22 cellular contexts compared by ENCODE assay signal in genomic region chr2:170218931-170219330, GRCh38. TPM values are rescaled to one million over a fixed set of nuclear protein-coding genes. Genes with fewer than 3 reads are reported as not detected.
"Had no signal": no experiment of that assay in that cellular context is flagged by ENCODE, and none has a peak within 500 bp of the region (broad histone marks: within the 10 kb centered on the region; RNA-seq: fewer than 3 reads in every experiment).

No MANE protein-coding gene starts in this region.

- H3K36me3 ChIP-seq: breast epithelium, gastroesophageal sphincter, heart right ventricle, right lobe of liver, tibial nerve, WERI-Rb-1 had no signal

- ATAC-seq: activated T-helper 17 cell treated with anti-CD3 and anti-CD28 coated beads, Interleukin-2, amount 50 U/mL, for 72 hours; effector memory CD8-positive, alpha-beta T cell; gastroesophageal sphincter; heart right ventricle; left colon; right lobe of liver had no signal

- H3K4me1 ChIP-seq: breast epithelium, right lobe of liver had no signal

- DNase-seq: activated CD4-positive, alpha-beta T cell treated with anti-CD3 and anti-CD28 coated beads, Interleukin-2, amount 50 U/mL, for 48 hours; activated naive CD4-positive, alpha-beta T cell treated with Interleukin-2 at 50 U/mL for 16 hours; aorta; effector memory CD8-positive, alpha-beta T cell; heart right ventricle; left colon; midbrain; right lobe of liver; stimulated activated CD4-positive, alpha-beta T cell treated with anti-CD3 and anti-CD28 coated beads, Interleukin-4, amount 100 ng/mL, for 4 hours; stimulated activated CD8-positive, alpha-beta memory T cell treated with anti-CD3 and anti-CD28 coated beads, Interleukin-4, amount 100 ng/mL, for 48 hours; stimulated activated naive CD4-positive, alpha-beta T cell treated with Interleukin-2 at 50 U/mL for 16 hours; substantia nigra; WERI-Rb-1 had no signal

- H3K4me3 ChIP-seq: breast epithelium, gastroesophageal sphincter, heart right ventricle, lung, right lobe of liver, smooth muscle cell, tibial nerve had no signal

- H3K27ac Mint-ChIP-seq: activated T-helper 17 cell treated with anti-CD3 and anti-CD28 coated beads, Interleukin-2, amount 50 U/mL, for 72 hours; effector memory CD8-positive, alpha-beta T cell had no signal

- H3K9me3 Mint-ChIP-seq: activated T-helper 17 cell treated with anti-CD3 and anti-CD28 coated beads, Interleukin-2, amount 50 U/mL, for 72 hours; effector memory CD8-positive, alpha-beta T cell had no signal

- H3K9me3 ChIP-seq: breast epithelium, gastroesophageal sphincter, heart right ventricle, right lobe of liver, tibial nerve had no signal

- H3K4me3 Mint-ChIP-seq: activated T-helper 17 cell treated with anti-CD3 and anti-CD28 coated beads, Interleukin-2, amount 50 U/mL, for 72 hours; effector memory CD8-positive, alpha-beta T cell had no signal

- H3K27ac ChIP-seq: breast epithelium, gastroesophageal sphincter, heart right ventricle, right lobe of liver, tibial nerve, WERI-Rb-1 had no signal

- H3K27me3 ChIP-seq: breast epithelium, gastroesophageal sphincter, heart right ventricle, right lobe of liver, tibial nerve had no signal

RNA-seq across cellular contexts. Expression of gene MYO3B, which starts 41.0 kb away (rescaled TPM):
- total RNA-seq: dermis blood vessel endothelial cell, gastroesophageal sphincter, myocyte, osteocyte had no signal
